Comparison of ENCODE assay signal across 1 cellular context in the genomic region with DNA sequence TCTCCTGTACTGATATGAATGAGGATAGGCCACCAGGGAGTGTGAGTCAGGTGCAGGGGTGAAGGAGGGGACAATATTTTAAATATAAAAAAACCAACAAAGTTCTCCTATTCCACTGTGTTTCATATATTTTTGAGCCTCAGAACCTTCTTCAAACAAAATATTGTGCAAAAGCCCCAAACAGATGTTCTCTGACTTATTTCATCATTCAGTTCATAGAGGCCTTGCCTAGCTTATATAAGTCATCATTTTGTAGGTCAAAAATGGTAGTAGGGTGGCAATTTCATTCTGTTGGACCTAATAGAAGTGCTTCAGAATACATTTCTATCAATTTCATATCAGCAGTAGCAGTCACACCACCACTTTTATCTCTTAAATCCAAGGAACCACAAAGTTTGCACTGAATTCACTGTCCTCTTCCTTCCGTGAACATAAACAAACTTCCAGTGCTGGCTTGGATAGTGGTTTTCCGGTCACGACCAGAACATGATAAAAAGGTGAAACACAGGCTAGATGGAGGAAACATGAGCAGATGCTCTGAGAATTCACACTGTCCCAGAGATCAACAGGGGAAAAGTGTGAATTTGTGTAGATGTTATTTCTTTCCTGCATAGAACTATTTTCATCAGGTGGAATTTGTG.
TF ChIP-seq lines count a peak whose summit lies in the region.

No MANE protein-coding gene starts in this region.

TF ChIP-seq in K562, 482 proteins besides CTCF, POLR2A, EP300 and RAD21 (continued from another document and continues in another):
- TF ChIP-seq SMARCA5 (IDR thresholded peaks at IDR 0.05) (no peak), GTF2E2 (tag; IDR thresholded peaks at IDR 0.05) (no peak), PML (IDR thresholded peaks at IDR 0.05; ENCODE audit: low read length) (peak; percentile 60; the same call in 1 of the 2 replicates), POLR3G (IDR thresholded peaks at IDR 0.05; ENCODE audit: extremely low read depth, insufficient read length, insufficient replicate concordance) (no peak), SOX6 (IDR thresholded peaks at IDR 0.05) (peak; percentile 56; the same call in 1 of the 2 replicates), MTF1 (CRISPR knock-in tag; IDR thresholded peaks at IDR 0.05; ENCODE audit: borderline replicate concordance) (no peak), ZNF143 (CRISPR knock-in tag; IDR thresholded peaks at IDR 0.05) (no peak), FOSL1 (tag; conservative IDR thresholded peaks at IDR 0.05) (peak; percentile 43; the same call in 1 of the 2 replicates), ZFPM2 (CRISPR knock-in tag; IDR thresholded peaks at IDR 0.05) (no peak), ESRRA (IDR thresholded peaks at IDR 0.05; ENCODE audit: borderline replicate concordance, low read depth) (peak; percentile 70; the same call in 1 of the 2 replicates), TAL1 (IDR thresholded peaks at IDR 0.05) (peak; percentile 76), NFRKB (IDR thresholded peaks at IDR 0.05; ENCODE audit: low read depth) (no peak), ZBTB1 (CRISPR knock-in tag; IDR thresholded peaks at IDR 0.05; ENCODE audit: borderline replicate concordance, low read depth) (peak; percentile 78; the same call in 1 of the 2 replicates), CXXC5 (CRISPR knock-in tag; IDR thresholded peaks at IDR 0.05) (no peak), GABPA (tag; conservative IDR thresholded peaks at IDR 0.05; ENCODE audit: low read depth) (peak; percentile 49), ELF1 (tag; IDR thresholded peaks at IDR 0.05) (no peak), CTBP1 (IDR thresholded peaks at IDR 0.05; ENCODE audit: borderline replicate concordance) (peak; percentile 47; the same call in 1 of the 2 replicates), SMARCC2 (IDR thresholded peaks at IDR 0.05; ENCODE audit: low read depth) (peak; percentile 42; the same call in 1 of the 2 replicates), SRSF1 (IDR thresholded peaks at IDR 0.05; ENCODE audit: low read depth, low read length) (no peak), FIP1L1 (IDR thresholded peaks at IDR 0.05; ENCODE audit: low read depth, low read length, poor library complexity, severe bottlenecking) (no peak), RNF2 (IDR thresholded peaks at IDR 0.05) (peak; percentile 77; the same call in 1 of the 2 replicates), SREBF1 (IDR thresholded peaks at IDR 0.05; ENCODE audit: borderline replicate concordance, low read depth, low read length) (no peak), FOXA3 (CRISPR knock-in tag; conservative IDR thresholded peaks at IDR 0.05 in 1 of 2, IDR thresholded peaks at IDR 0.05 in 1 of 2) (peak in 1 of 2 experiments; percentile 25; a peak in 1 of 4 replicates), ZNF589 (CRISPR knock-in tag; IDR thresholded peaks at IDR 0.05; ENCODE audit: low read depth) (peak; percentile 59; the same call in 1 of the 2 replicates), ZNF311 (CRISPR knock-in tag; IDR thresholded peaks at IDR 0.05) (peak; percentile 72), POLR2H (tag; IDR thresholded peaks at IDR 0.05; ENCODE audit: low read depth) (0 out of 2 replicates have a peak, but pooled peaks have one; percentile 27), SPI1 (IDR thresholded peaks at IDR 0.05; ENCODE audit: borderline replicate concordance, low read depth, low read length) (0 out of 2 replicates have a peak, but pooled peaks have one; percentile 2), ZNF212 (CRISPR knock-in tag; IDR thresholded peaks at IDR 0.05) (no peak), STAT5A (IDR thresholded peaks at IDR 0.05; ENCODE audit: borderline replicate concordance, low read length) (peak; percentile 49; the same call in 1 of the 2 replicates), HDAC8 (tag; IDR thresholded peaks at IDR 0.05) (no peak), ZSCAN29 (IDR thresholded peaks at IDR 0.05) (no peak), TGIF2 (CRISPR knock-in tag; IDR thresholded peaks at IDR 0.05) (no peak), TCF3 (CRISPR knock-in tag; IDR thresholded peaks at IDR 0.05) (peak; percentile 88), TARDBP (IDR thresholded peaks at IDR 0.05) (no peak), NCOR1 (IDR thresholded peaks at IDR 0.05) (peak; percentile 75), SAP30 (IDR thresholded peaks at IDR 0.05; ENCODE audit: borderline replicate concordance, insufficient read depth, low read depth, low read length, poor library complexity, severe bottlenecking) (no peak), SMAD3 (CRISPR knock-in tag; conservative IDR thresholded peaks at IDR 0.05) (no peak), SMAD4 (CRISPR knock-in tag; conservative IDR thresholded peaks at IDR 0.05) (0 out of 2 replicates have a peak, but pooled peaks have one; percentile 50), SNRNP70 (optimal IDR thresholded peaks at IDR 0.05; ENCODE audit: low read depth, low read length) (no peak), MECOM (CRISPR knock-in tag; IDR thresholded peaks at IDR 0.05) (no peak), TRIM24 (IDR thresholded peaks at IDR 0.05) (peak; percentile 74 to 75), HDAC1 (IDR thresholded peaks at IDR 0.05) (0 out of 4 replicates have a peak, but pooled peaks of 1 of the 2 experiments have one; percentile 20), DPF2 (IDR thresholded peaks at IDR 0.05) (0 out of 2 replicates have a peak, but pooled peaks have one; percentile 27), RBM39 (optimal IDR thresholded peaks at IDR 0.05; ENCODE audit: low read depth, low read length) (no peak), CBX3 (IDR thresholded peaks at IDR 0.05; ENCODE audit: borderline replicate concordance in 1 of 2, low read length in 2 of 2) (0 out of 3 replicates have a peak, but pooled peaks of 1 of the 2 experiments have one; percentile 16), TEAD4 (IDR thresholded peaks at IDR 0.05; ENCODE audit: low read length) (peak; percentile 91), TEAD4 (CRISPR knock-in tag; IDR thresholded peaks at IDR 0.05; ENCODE audit: borderline replicate concordance) (no peak), CBFA2T2 (conservative IDR thresholded peaks at IDR 0.05) (peak; percentile 65), ARID1B (IDR thresholded peaks at IDR 0.05) (peak; percentile 85), ASH1L (IDR thresholded peaks at IDR 0.05; ENCODE audit: borderline replicate concordance, low read depth, partially characterized antibody) (no peak), MTA3 (IDR thresholded peaks at IDR 0.05; ENCODE audit: borderline replicate concordance) (no peak), MCM5 (IDR thresholded peaks at IDR 0.05; ENCODE audit: low read depth) (no peak), DNMT1 (IDR thresholded peaks at IDR 0.05) (no peak), ZFP1 (CRISPR knock-in tag; IDR thresholded peaks at IDR 0.05) (no peak), SMARCA4 (IDR thresholded peaks at IDR 0.05) (peak; percentile 69; the same call in 1 of the 2 replicates), TCF7 (IDR thresholded peaks at IDR 0.05; ENCODE audit: borderline replicate concordance) (no peak), CEBPB (tag; IDR thresholded peaks at IDR 0.05) (peak; percentile 52; the same call in 1 of the 2 replicates)
- TF ChIP-seq, protein P1, sequence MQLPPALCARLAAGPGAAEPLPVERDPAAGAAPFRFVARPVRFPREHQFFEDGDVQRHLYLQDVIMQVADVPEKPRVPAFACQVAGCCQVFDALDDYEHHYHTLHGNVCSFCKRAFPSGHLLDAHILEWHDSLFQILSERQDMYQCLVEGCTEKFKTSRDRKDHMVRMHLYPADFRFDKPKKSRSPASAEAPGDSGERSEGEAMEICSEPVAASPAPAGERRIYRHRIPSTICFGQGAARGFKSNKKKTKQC (CRISPR knock-in tag; IDR thresholded peaks at IDR 0.05), result no peak
- TF ChIP-seq, protein P2, sequence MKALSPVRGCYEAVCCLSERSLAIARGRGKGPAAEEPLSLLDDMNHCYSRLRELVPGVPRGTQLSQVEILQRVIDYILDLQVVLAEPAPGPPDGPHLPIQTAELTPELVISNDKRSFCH (CRISPR knock-in tag; IDR thresholded peaks at IDR 0.05), result no peak
- TF ChIP-seq, protein P2 (tag; IDR thresholded peaks at IDR 0.05), result 0 out of 2 replicates have a peak, but pooled peaks have one; percentile 23
- TF ChIP-seq, protein P3, sequence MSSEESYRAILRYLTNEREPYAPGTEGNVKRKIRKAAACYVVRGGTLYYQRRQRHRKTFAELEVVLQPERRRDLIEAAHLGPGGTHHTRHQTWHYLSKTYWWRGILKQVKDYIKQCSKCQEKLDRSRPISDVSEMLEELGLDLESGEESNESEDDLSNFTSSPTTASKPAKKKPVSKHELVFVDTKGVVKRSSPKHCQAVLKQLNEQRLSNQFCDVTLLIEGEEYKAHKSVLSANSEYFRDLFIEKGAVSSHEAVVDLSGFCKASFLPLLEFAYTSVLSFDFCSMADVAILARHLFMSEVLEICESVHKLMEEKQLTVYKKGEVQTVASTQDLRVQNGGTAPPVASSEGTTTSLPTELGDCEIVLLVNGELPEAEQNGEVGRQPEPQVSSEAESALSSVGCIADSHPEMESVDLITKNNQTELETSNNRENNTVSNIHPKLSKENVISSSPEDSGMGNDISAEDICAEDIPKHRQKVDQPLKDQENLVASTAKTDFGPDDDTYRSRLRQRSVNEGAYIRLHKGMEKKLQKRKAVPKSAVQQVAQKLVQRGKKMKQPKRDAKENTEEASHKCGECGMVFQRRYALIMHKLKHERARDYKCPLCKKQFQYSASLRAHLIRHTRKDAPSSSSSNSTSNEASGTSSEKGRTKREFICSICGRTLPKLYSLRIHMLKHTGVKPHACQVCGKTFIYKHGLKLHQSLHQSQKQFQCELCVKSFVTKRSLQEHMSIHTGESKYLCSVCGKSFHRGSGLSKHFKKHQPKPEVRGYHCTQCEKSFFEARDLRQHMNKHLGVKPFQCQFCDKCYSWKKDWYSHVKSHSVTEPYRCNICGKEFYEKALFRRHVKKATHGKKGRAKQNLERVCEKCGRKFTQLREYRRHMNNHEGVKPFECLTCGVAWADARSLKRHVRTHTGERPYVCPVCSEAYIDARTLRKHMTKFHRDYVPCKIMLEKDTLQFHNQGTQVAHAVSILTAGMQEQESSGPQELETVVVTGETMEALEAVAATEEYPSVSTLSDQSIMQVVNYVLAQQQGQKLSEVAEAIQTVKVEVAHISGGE (CRISPR knock-in tag; IDR thresholded peaks at IDR 0.05), result peak in 1 of 3 experiments; percentile 30; a peak in 1 of 6 replicates
- TF ChIP-seq, protein P4, sequence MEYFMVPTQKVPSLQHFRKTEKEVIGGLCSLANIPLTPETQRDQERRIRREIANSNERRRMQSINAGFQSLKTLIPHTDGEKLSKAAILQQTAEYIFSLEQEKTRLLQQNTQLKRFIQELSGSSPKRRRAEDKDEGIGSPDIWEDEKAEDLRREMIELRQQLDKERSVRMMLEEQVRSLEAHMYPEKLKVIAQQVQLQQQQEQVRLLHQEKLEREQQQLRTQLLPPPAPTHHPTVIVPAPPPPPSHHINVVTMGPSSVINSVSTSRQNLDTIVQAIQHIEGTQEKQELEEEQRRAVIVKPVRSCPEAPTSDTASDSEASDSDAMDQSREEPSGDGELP (CRISPR knock-in tag; IDR thresholded peaks at IDR 0.05; ENCODE audit: borderline replicate concordance), result no peak
- TF ChIP-seq, protein P5, sequence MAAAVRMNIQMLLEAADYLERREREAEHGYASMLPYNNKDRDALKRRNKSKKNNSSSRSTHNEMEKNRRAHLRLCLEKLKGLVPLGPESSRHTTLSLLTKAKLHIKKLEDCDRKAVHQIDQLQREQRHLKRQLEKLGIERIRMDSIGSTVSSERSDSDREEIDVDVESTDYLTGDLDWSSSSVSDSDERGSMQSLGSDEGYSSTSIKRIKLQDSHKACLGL (CRISPR knock-in tag; IDR thresholded peaks at IDR 0.05; ENCODE audit: borderline replicate concordance, poor library complexity, severe bottlenecking), result no peak
- TF ChIP-seq, protein P6, sequence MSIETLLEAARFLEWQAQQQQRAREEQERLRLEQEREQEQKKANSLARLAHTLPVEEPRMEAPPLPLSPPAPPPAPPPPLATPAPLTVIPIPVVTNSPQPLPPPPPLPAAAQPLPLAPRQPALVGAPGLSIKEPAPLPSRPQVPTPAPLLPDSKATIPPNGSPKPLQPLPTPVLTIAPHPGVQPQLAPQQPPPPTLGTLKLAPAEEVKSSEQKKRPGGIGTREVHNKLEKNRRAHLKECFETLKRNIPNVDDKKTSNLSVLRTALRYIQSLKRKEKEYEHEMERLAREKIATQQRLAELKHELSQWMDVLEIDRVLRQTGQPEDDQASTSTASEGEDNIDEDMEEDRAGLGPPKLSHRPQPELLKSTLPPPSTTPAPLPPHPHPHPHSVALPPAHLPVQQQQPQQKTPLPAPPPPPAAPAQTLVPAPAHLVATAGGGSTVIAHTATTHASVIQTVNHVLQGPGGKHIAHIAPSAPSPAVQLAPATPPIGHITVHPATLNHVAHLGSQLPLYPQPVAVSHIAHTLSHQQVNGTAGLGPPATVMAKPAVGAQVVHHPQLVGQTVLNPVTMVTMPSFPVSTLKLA (conservative IDR thresholded peaks at IDR 0.05), result peak in 1 of 2 experiments; percentile 36; a peak in 1 of 4 replicates
- TF ChIP-seq, protein P7, sequence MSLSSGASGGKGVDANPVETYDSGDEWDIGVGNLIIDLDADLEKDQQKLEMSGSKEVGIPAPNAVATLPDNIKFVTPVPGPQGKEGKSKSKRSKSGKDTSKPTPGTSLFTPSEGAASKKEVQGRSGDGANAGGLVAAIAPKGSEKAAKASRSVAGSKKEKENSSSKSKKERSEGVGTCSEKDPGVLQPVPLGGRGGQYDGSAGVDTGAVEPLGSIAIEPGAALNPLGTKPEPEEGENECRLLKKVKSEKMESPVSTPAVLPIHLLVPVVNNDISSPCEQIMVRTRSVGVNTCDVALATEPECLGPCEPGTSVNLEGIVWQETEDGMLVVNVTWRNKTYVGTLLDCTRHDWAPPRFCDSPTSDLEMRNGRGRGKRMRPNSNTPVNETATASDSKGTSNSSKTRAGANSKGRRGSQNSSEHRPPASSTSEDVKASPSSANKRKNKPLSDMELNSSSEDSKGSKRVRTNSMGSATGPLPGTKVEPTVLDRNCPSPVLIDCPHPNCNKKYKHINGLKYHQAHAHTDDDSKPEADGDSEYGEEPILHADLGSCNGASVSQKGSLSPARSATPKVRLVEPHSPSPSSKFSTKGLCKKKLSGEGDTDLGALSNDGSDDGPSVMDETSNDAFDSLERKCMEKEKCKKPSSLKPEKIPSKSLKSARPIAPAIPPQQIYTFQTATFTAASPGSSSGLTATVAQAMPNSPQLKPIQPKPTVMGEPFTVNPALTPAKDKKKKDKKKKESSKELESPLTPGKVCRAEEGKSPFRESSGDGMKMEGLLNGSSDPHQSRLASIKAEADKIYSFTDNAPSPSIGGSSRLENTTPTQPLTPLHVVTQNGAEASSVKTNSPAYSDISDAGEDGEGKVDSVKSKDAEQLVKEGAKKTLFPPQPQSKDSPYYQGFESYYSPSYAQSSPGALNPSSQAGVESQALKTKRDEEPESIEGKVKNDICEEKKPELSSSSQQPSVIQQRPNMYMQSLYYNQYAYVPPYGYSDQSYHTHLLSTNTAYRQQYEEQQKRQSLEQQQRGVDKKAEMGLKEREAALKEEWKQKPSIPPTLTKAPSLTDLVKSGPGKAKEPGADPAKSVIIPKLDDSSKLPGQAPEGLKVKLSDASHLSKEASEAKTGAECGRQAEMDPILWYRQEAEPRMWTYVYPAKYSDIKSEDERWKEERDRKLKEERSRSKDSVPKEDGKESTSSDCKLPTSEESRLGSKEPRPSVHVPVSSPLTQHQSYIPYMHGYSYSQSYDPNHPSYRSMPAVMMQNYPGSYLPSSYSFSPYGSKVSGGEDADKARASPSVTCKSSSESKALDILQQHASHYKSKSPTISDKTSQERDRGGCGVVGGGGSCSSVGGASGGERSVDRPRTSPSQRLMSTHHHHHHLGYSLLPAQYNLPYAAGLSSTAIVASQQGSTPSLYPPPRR (CRISPR knock-in tag; IDR thresholded peaks at IDR 0.05; ENCODE audit: borderline replicate concordance), result no peak
